Comparison of ENCODE assay signal across 12 cellular contexts in the genomic region with DNA sequence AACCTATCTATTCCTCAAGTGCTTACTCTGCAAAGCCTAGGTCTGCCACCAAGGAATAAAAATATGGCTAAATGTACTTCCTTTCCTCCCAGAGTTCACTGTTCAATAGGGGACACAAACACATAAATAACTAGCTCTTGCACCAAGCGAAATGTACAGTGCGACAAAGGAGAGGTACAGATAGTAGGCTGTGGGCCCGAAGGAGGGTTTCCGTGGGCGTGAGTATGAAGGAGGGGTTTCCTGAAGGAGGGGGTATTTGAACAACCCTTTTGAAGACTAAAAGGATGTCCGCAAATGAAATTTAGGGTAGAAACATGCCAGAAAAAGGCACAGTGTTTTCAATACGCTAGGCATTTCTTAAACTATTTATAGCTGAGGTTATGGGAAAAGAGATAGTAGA.
A peak's percentile ranks its signal among the peaks of the same experiment; 100 is the strongest.
DNase-seq lines count a peak whose midpoint lies in the region; ATAC-seq and TF ChIP-seq lines count a peak whose summit lies in the region.
"Had no signal": no experiment of that assay in that cellular context is flagged by ENCODE, and none has a peak within 500 bp of the region (broad histone marks: within the 10 kb centered on the region; RNA-seq: fewer than 3 reads in every experiment).

No MANE protein-coding gene starts in this region.

- POLR2A ChIA-PET in HEK293 (lab: Yijun Ruan, JAX), result no interaction called here

- intact Hi-C loops in dendritic cell treated with granulocyte-macrophage colony-stimulating factor and Interleukin-4, amounts not matched to agents 40 ng/mL and 50 ng/mL, for 4 days (cut with micrococcal nuclease), result no loop called here

- H3K36me3 ChIP-seq in HEK293 (ENCODE audit: control insufficient read depth in 2 of 2, insufficient read depth in 1 of 2, low read length in 2 of 2), result no peaks in the 10 kb centered on the region
- H3K36me3 ChIP-seq: HAP-1, Peyer's patch had no signal

- 0 out of 2 replicates have a peak, but pooled peaks cover 4% of the 10 kb centered on the region for H3K4me1 ChIP-seq in HEK293 (ENCODE audit: control insufficient read depth, insufficient read depth, low read length)
- H3K4me1 ChIP-seq: HAP-1 had no signal

- CTCF ChIA-PET in HEK293 (lab: Yijun Ruan, JAX), result interaction anchor here (0.6 kb wide), 1 partner anchor 24 kb away, joined by 3 read pairs; no protein-coding TSS in a partner anchor

- H3K4me1 Mint-ChIP-seq in activated T-cell treated with anti-CD3 and anti-CD28 coated beads, Interleukin-2, amount 50 U/mL, for 24 hours (ENCODE audit: low read depth), result peaks cover 46% of the 10 kb centered on the region
- peaks cover 51% of the 10 kb centered on the region for H3K4me1 Mint-ChIP-seq in dendritic cell treated with granulocyte-macrophage colony-stimulating factor and Interleukin-4, amounts not matched to agents 40 ng/mL and 50 ng/mL, for 4 days (ENCODE audit: low read depth)

- no peak overlapping the region for H3K4me3 Mint-ChIP-seq in activated T-cell treated with anti-CD3 and anti-CD28 coated beads, Interleukin-2, amount 50 U/mL, for 24 hours
- no peak overlapping the region for H3K4me3 Mint-ChIP-seq in dendritic cell treated with granulocyte-macrophage colony-stimulating factor and Interleukin-4, amounts not matched to agents 40 ng/mL and 50 ng/mL, for 4 days

- TF ChIP-seq CTCF in HEK293 (tag by site-specific recombination; IDR thresholded peaks at IDR 0.05), result no peak

- H3K27me3 Mint-ChIP-seq in activated T-cell treated with anti-CD3 and anti-CD28 coated beads, Interleukin-2, amount 50 U/mL, for 24 hours, result no peaks in the 10 kb centered on the region
- no peaks in the 10 kb centered on the region for H3K27me3 Mint-ChIP-seq in dendritic cell treated with granulocyte-macrophage colony-stimulating factor and Interleukin-4, amounts not matched to agents 40 ng/mL and 50 ng/mL, for 4 days

- ATAC-seq in GM21447 (IDR thresholded peaks at IDR 0.05; ENCODE audit: unreplicated experiment), result no peak

- no peak overlapping the region for H3K27ac Mint-ChIP-seq in activated T-cell treated with anti-CD3 and anti-CD28 coated beads, Interleukin-2, amount 50 U/mL, for 24 hours
- H3K27ac Mint-ChIP-seq in dendritic cell treated with granulocyte-macrophage colony-stimulating factor and Interleukin-4, amounts not matched to agents 40 ng/mL and 50 ng/mL, for 4 days, result peak overlapping the region; percentile 28

- no peaks in the 10 kb centered on the region for H3K9me3 ChIP-seq in HEK293 (ENCODE audit: control insufficient read depth, insufficient read depth, low read depth, low read length)
- H3K9me3 ChIP-seq: HAP-1, Peyer's patch had no signal

- H3K4me3 ChIP-seq in HEK293 (ENCODE audit: low read depth, low read length), result no peak overlapping the region
- H3K4me3 ChIP-seq: HAP-1, Peyer's patch had no signal

- peaks cover 8% of the 10 kb centered on the region for H3K36me3 Mint-ChIP-seq in activated T-cell treated with anti-CD3 and anti-CD28 coated beads, Interleukin-2, amount 50 U/mL, for 24 hours (ENCODE audit: low read depth)
- peaks cover 43% of the 10 kb centered on the region for H3K36me3 Mint-ChIP-seq in dendritic cell treated with granulocyte-macrophage colony-stimulating factor and Interleukin-4, amounts not matched to agents 40 ng/mL and 50 ng/mL, for 4 days (ENCODE audit: low read depth)

- H3K9me3 Mint-ChIP-seq in activated T-cell treated with anti-CD3 and anti-CD28 coated beads, Interleukin-2, amount 50 U/mL, for 24 hours, result no peaks in the 10 kb centered on the region
- no peaks in the 10 kb centered on the region for H3K9me3 Mint-ChIP-seq in dendritic cell treated with granulocyte-macrophage colony-stimulating factor and Interleukin-4, amounts not matched to agents 40 ng/mL and 50 ng/mL, for 4 days

- DNase-seq in activated T-cell treated with anti-CD3 and anti-CD28 coated beads for 4 hours (peak; percentile 35), NCI-H526 (lab: John Stamatoyannopoulos, UW) (no peak), EL (no peak)
- no peak for DNase-seq in activated T-cell treated with anti-CD3 and anti-CD28 coated beads, Interleukin-2, amount 50 U/mL, for 24 hours
- DNase-seq in stimulated activated CD8-positive, alpha-beta memory T cell treated with anti-CD3 and anti-CD28 coated beads, Interleukin-4, amount 100 ng/mL, for 48 hours, result peak; percentile 43
- DNase-seq: activated naive CD4-positive, alpha-beta T cell; effector memory CD4-positive, alpha-beta T cell; Peyer's patch had no signal

- H3K27ac ChIP-seq in HEK293 (ENCODE audit: extremely low read depth, low read depth, low read length), result no peak overlapping the region
- H3K27ac ChIP-seq: Peyer's patch had no signal

TF ChIP-seq in HEK293, 187 proteins besides CTCF, POLR2A, EP300 and RAD21:
- TF ChIP-seq ZFHX2 (tag by site-specific recombination; conservative IDR thresholded peaks at IDR 0.05) (peak; percentile 29; the same call in 1 of the 2 replicates), ZNF366 (tag by site-specific recombination; conservative IDR thresholded peaks at IDR 0.05) (no peak), ZNF555 (tag by site-specific recombination; conservative IDR thresholded peaks at IDR 0.05) (no peak)

Comparison
In these comparisons a context has a peak if more than half of its experiments do, and no peak if none do; other contexts are left out.
1. DNase-seq: peak in activated T-cell treated with anti-CD3 and anti-CD28 coated beads for 4 hours (single experiment) and stimulated activated CD8-positive, alpha-beta memory T cell treated with anti-CD3 and anti-CD28 coated beads, Interleukin-4, amount 100 ng/mL, for 48 hours (single experiment); none in activated T-cell treated with anti-CD3 and anti-CD28 coated beads, Interleukin-2, amount 50 U/mL, for 24 hours (single experiment), NCI-H526 (0 of 2) and EL (single experiment).